ENCODE assay signal across 21 cellular contexts in the genomic region with DNA sequence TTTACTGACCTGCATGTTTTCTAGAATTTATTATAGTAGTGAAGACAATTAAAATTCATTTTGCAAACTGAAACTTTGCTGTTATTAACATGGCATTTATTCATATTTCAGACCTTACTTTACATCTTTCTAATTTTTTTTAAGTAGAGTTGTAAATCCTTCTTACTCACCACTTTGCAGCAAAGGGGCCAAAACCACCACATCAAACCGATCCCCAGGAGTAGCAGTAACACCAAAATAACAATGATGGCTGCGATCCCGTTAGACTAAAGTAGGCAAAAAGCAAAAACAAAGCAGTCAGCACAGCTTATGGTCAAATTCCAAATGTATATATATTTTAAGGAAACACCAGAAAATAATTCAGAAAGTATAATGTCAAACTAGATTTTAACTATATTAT.
DNase-seq lines count a peak whose midpoint lies in the region; ATAC-seq and TF ChIP-seq lines count a peak whose summit lies in the region.
"Had no signal": no experiment of that assay in that cellular context is flagged by ENCODE, and none has a peak within 500 bp of the region (broad histone marks: within the 10 kb centered on the region; RNA-seq: fewer than 3 reads in every experiment).

No MANE protein-coding gene starts in this region.

- H3K27me3 ChIP-seq in PC-3 (ENCODE audit: low read length), result no peaks in the 10 kb centered on the region
- H3K27me3 ChIP-seq in neural progenitor cell, result no peaks in the 10 kb centered on the region
- H3K27me3 ChIP-seq: cardiac muscle cell, right atrium auricular region had no signal

- peaks cover 68% of the 10 kb centered on the region for H3K4me1 Mint-ChIP-seq in activated T-cell treated with anti-CD3 and anti-CD28 coated beads, Interleukin-2, amount 50 U/mL, for 72 hours (ENCODE audit: low read depth)
- H3K4me1 Mint-ChIP-seq in activated naive CD8-positive, alpha-beta T cell treated with anti-CD3 and anti-CD28 coated beads for 36 hours, result peaks cover 38% of the 10 kb centered on the region
- peaks cover 75% of the 10 kb centered on the region for H3K4me1 Mint-ChIP-seq in stimulated activated effector memory CD8-positive, alpha-beta T cell treated with anti-CD3 and anti-CD28 coated beads, Interleukin-12 subunit alpha, Interleukin-12 subunit beta, amount 100 ng/mL, for 72 hours
- no peaks in the 10 kb centered on the region for H3K4me1 Mint-ChIP-seq in neural progenitor cell

- H3K36me3 ChIP-seq in PC-3 (ENCODE audit: low read depth, low read length) (peaks cover 25% of the 10 kb centered on the region), neural progenitor cell (peaks cover 6% of the 10 kb centered on the region)
- H3K36me3 ChIP-seq: right atrium auricular region had no signal

- peaks cover 40% of the 10 kb centered on the region for H3K4me1 ChIP-seq in PC-3 (ENCODE audit: insufficient read depth, low read length)
- no peaks in the 10 kb centered on the region for H3K4me1 ChIP-seq in neural progenitor cell

- no TSS peak for BruUV-seq in PC-3 (replicated peaks; lab: Mats Ljungman, UMichigan)

- H3F3A ChIP-seq in PC-3 (ENCODE audit: low read length, unreplicated experiment), result no peaks in the 10 kb centered on the region
- H3F3A ChIP-seq in neural progenitor cell (ENCODE audit: low read depth), result no peaks in the 10 kb centered on the region

- peak overlapping the region; percentile 62 to 93 for H3K4me3 Mint-ChIP-seq in activated T-cell treated with anti-CD3 and anti-CD28 coated beads, Interleukin-2, amount 50 U/mL, for 72 hours
- H3K4me3 Mint-ChIP-seq in activated naive CD8-positive, alpha-beta T cell treated with anti-CD3 and anti-CD28 coated beads for 36 hours, result no peak overlapping the region
- peak overlapping the region; percentile 55 for H3K4me3 Mint-ChIP-seq in stimulated activated effector memory CD8-positive, alpha-beta T cell treated with anti-CD3 and anti-CD28 coated beads, Interleukin-12 subunit alpha, Interleukin-12 subunit beta, amount 100 ng/mL, for 72 hours
- H3K4me3 Mint-ChIP-seq in neural progenitor cell, result no peak overlapping the region

- peaks cover 7 to 10% of the 10 kb centered on the region in 2 donors for H3K9me3 Mint-ChIP-seq in activated T-cell treated with anti-CD3 and anti-CD28 coated beads, Interleukin-2, amount 50 U/mL, for 72 hours
- H3K9me3 Mint-ChIP-seq in activated naive CD8-positive, alpha-beta T cell treated with anti-CD3 and anti-CD28 coated beads for 36 hours, result peaks cover 11% of the 10 kb centered on the region
- peaks cover 10% of the 10 kb centered on the region for H3K9me3 Mint-ChIP-seq in stimulated activated effector memory CD8-positive, alpha-beta T cell treated with anti-CD3 and anti-CD28 coated beads, Interleukin-12 subunit alpha, Interleukin-12 subunit beta, amount 100 ng/mL, for 72 hours
- H3K9me3 Mint-ChIP-seq in neural progenitor cell, result peaks cover 7% of the 10 kb centered on the region

- DNase-seq in activated T-cell treated with anti-CD3 and anti-CD28 coated beads, Interleukin-2, amount 50 U/mL, for 72 hours, result no peak
- no peak for DNase-seq in activated T-cell treated with anti-CD3 and anti-CD28 coated beads, Interleukin-2, amount 50 U/mL, for 1 hour
- no peak for DNase-seq in PC-3
- no peak for DNase-seq in activated naive CD8-positive, alpha-beta T cell treated with anti-CD3 and anti-CD28 coated beads for 36 hours
- DNase-seq in stimulated activated effector memory CD8-positive, alpha-beta T cell treated with anti-CD3 and anti-CD28 coated beads, Interleukin-12 subunit alpha, Interleukin-12 subunit beta, amount 100 ng/mL, for 72 hours (ENCODE audit: low spot score in 2 of 2), result no peak
- DNase-seq in A172 (ENCODE audit: low spot score), result no peak
- DNase-seq in neural progenitor cell (ENCODE audit: low spot score), result no peak
- DNase-seq: activated effector memory CD4-positive, alpha-beta T cell treated with anti-CD3 and anti-CD28 coated beads, Interleukin-2, amount 50 U/mL, for 16 hours; amygdala; Kasumi-1; kidney; NCI-H2171; NCI-H524 treated with DMSO at 0.1 percent for 48 hours; occipital lobe; Right ventricle myocardium superior; stimulated activated CD4-positive, alpha-beta T cell treated with anti-CD3 and anti-CD28 coated beads, Interleukin-15, amount 100 ng/mL, for 24 hours had no signal

- H3K4me3 ChIP-seq in PC-3 (ENCODE audit: low read length) (no peak overlapping the region), neural progenitor cell (no peak overlapping the region)
- H3K4me3 ChIP-seq: cardiac muscle cell, lung, right atrium auricular region had no signal

- H4K20me1 ChIP-seq in PC-3 (ENCODE audit: low read length), result no peaks in the 10 kb centered on the region
- H4K20me1 ChIP-seq in neural progenitor cell (ENCODE audit: low read depth), result no peaks in the 10 kb centered on the region

- H3K4me2 ChIP-seq in PC-3 (ENCODE audit: low read length), result peak overlapping the region; percentile 39
- H3K4me2 ChIP-seq in neural progenitor cell, result no peak overlapping the region

- H3K79me2 ChIP-seq in PC-3 (ENCODE audit: low read length), result peaks cover 4% of the 10 kb centered on the region; the same call in 1 of the 2 replicates
- H3K79me2 ChIP-seq in neural progenitor cell (ENCODE audit: low read depth), result no peaks in the 10 kb centered on the region

- no peak for ATAC-seq in activated T-cell treated with anti-CD3 and anti-CD28 coated beads, Interleukin-2, amount 50 U/mL, for 72 hours (replicated peaks in 1 of 2)
- ATAC-seq in PC-3 (no peak; the same call in 1 of the 2 replicates), GM21447 (IDR thresholded peaks at IDR 0.05; ENCODE audit: unreplicated experiment) (no peak)
- ATAC-seq in stimulated activated effector memory CD8-positive, alpha-beta T cell treated with anti-CD3 and anti-CD28 coated beads, Interleukin-12 subunit alpha, Interleukin-12 subunit beta, amount 100 ng/mL, for 72 hours, result no peak

- H3K9ac ChIP-seq in PC-3 (ENCODE audit: low read length) (peak overlapping the region; percentile 52), neural progenitor cell (no peak overlapping the region)

- TF ChIP-seq CTCF in PC-3 (conservative IDR thresholded peaks at IDR 0.05; ENCODE audit: low read depth, low read length), result no peak
- TF ChIP-seq CTCF in neural progenitor cell (IDR thresholded peaks at IDR 0.05), result no peak

- H2AFZ ChIP-seq in PC-3 (ENCODE audit: low read length) (no peak overlapping the region), neural progenitor cell (replicated peaks) (no peak overlapping the region)

- H3K9me3 ChIP-seq in PC-3 (ENCODE audit: low read length), result no peaks in the 10 kb centered on the region
- H3K9me3 ChIP-seq in neural progenitor cell (ENCODE audit: low read depth), result peaks cover 4% of the 10 kb centered on the region

- intact Hi-C loops in PC-3 (cut with micrococcal nuclease), result no loop called here

- peak overlapping the region; percentile 95 for H3K27ac Mint-ChIP-seq in activated T-cell treated with anti-CD3 and anti-CD28 coated beads, Interleukin-2, amount 50 U/mL, for 72 hours
- peak overlapping the region; percentile 59 for H3K27ac Mint-ChIP-seq in activated naive CD8-positive, alpha-beta T cell treated with anti-CD3 and anti-CD28 coated beads for 36 hours
- H3K27ac Mint-ChIP-seq in stimulated activated effector memory CD8-positive, alpha-beta T cell treated with anti-CD3 and anti-CD28 coated beads, Interleukin-12 subunit alpha, Interleukin-12 subunit beta, amount 100 ng/mL, for 72 hours, result peak overlapping the region; percentile 94
- no peak overlapping the region for H3K27ac Mint-ChIP-seq in neural progenitor cell

- no peaks in the 10 kb centered on the region for H3K9me2 ChIP-seq in PC-3 (replicated peaks; ENCODE audit: low read length)

- H3K27ac ChIP-seq in PC-3 (ENCODE audit: low read length), result peak overlapping the region; percentile 79
- no peak overlapping the region for H3K27ac ChIP-seq in neural progenitor cell
- H3K27ac ChIP-seq: C4-2B, cardiac muscle cell, right atrium auricular region had no signal

- POLR2A ChIA-PET in PC-3 (lab: Charles Lee; ENCODE audit: unreplicated experiment), result no interaction called here

- H3K27me3 Mint-ChIP-seq in activated T-cell treated with anti-CD3 and anti-CD28 coated beads, Interleukin-2, amount 50 U/mL, for 72 hours (ENCODE audit: low read depth), result no peaks in the 10 kb centered on the region
- H3K27me3 Mint-ChIP-seq in activated naive CD8-positive, alpha-beta T cell treated with anti-CD3 and anti-CD28 coated beads for 36 hours, result no peaks in the 10 kb centered on the region
- H3K27me3 Mint-ChIP-seq in neural progenitor cell (ENCODE audit: insufficient read depth, low read depth), result no peaks in the 10 kb centered on the region

- CTCF ChIA-PET in PC-3 (lab: Charles Lee), result no interaction called here

- H3K36me3 Mint-ChIP-seq in activated T-cell treated with anti-CD3 and anti-CD28 coated beads, Interleukin-2, amount 50 U/mL, for 72 hours (ENCODE audit: insufficient read depth in 2 of 2), result peaks cover 13 to 21% of the 10 kb centered on the region in 2 donors
- peaks cover 30% of the 10 kb centered on the region for H3K36me3 Mint-ChIP-seq in activated naive CD8-positive, alpha-beta T cell treated with anti-CD3 and anti-CD28 coated beads for 36 hours
- peaks cover 39% of the 10 kb centered on the region for H3K36me3 Mint-ChIP-seq in stimulated activated effector memory CD8-positive, alpha-beta T cell treated with anti-CD3 and anti-CD28 coated beads, Interleukin-12 subunit alpha, Interleukin-12 subunit beta, amount 100 ng/mL, for 72 hours
- peaks cover 21% of the 10 kb centered on the region for H3K36me3 Mint-ChIP-seq in neural progenitor cell

Comparison
In these comparisons a context has a peak if more than half of its experiments do, and no peak if none do; other contexts are left out.
1. H3K4me3 Mint-ChIP-seq: peak in activated T-cell treated with anti-CD3 and anti-CD28 coated beads, Interleukin-2, amount 50 U/mL, for 72 hours (2 of 2) and stimulated activated effector memory CD8-positive, alpha-beta T cell treated with anti-CD3 and anti-CD28 coated beads, Interleukin-12 subunit alpha, Interleukin-12 subunit beta, amount 100 ng/mL, for 72 hours (single experiment); none in activated naive CD8-positive, alpha-beta T cell treated with anti-CD3 and anti-CD28 coated beads for 36 hours (single experiment) and neural progenitor cell (single experiment).